Comparison of ENCODE assay signal across 11 cellular contexts in the genomic region with DNA sequence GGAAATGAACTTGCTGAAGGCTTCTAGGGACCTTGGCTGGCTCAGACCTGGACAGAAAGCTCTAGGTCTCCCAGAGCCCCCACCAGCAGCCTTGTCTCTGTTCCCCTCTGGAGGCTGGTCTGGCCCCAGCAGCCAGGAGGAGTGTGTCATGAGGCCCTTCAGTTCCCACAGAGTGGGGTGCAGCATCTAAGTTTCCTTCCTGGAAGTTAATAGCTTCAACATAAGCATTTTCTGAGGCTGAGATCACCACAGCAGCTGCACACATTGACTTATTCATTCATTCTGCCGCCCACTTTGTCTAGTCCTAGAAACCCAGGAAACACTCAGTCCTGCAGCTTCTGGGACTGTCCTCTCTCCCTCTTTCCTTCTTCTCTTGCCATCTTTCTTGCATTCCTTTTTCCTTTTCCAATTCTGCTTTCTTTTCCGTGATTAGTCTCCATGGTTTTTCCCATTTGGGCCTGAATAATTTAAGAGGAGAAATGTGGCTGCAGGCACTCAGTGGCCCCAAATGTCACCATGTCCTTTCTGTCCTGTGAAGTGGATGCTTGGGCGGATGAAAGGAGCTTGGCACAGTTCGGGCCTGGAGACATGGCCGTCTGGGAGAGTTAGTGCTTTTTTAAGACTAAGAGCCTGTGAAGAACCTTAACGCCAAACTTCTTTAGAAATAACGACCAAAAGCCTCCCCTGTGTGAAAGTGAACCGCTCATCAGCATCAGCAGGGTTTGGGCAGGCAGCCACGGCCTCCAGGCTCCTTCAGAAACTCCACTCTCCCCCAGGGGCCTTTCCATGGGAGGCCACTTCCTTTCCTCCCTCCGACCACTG. TPM values are rescaled to one million over a fixed set of nuclear protein-coding genes. Genes with fewer than 3 reads are reported as not detected.
DNase-seq lines count a peak whose midpoint lies in the region; ATAC-seq and TF ChIP-seq lines count a peak whose summit lies in the region.
"Had no signal": no experiment of that assay in that cellular context is flagged by ENCODE, and none has a peak within 500 bp of the region (broad histone marks: within the 10 kb centered on the region; RNA-seq: fewer than 3 reads in every experiment).

No MANE protein-coding gene starts in this region.

- ATAC-seq in left lung (peak; percentile 47), HG03439 (IDR thresholded peaks at IDR 0.05; ENCODE audit: unreplicated experiment) (no peak)

- no peaks in the 10 kb centered on the region for H3K9me3 ChIP-seq in left lung

- H3K4me1 ChIP-seq in left lung = peaks cover 0 to 17% of the 10 kb centered on the region in 2 donors

- H3K36me3 Mint-ChIP-seq in chondrocyte (ENCODE audit: low read depth) (no peaks in the 10 kb centered on the region), CD14-positive monocyte (no peaks in the 10 kb centered on the region)

- intact Hi-C loops in left lung (cut with DNase I) (no loop called here), CD14-positive monocyte (cut with micrococcal nuclease) (no loop called here)

- H3K4me1 Mint-ChIP-seq in chondrocyte (ENCODE audit: low read depth) (peaks cover 38% of the 10 kb centered on the region), CD14-positive monocyte (no peaks in the 10 kb centered on the region)

- H3K27me3 ChIP-seq in left lung = peaks cover 0 to 9% of the 10 kb centered on the region in 2 donors
- H3K27me3 ChIP-seq: cardiac muscle cell had no signal

- no peak for TF ChIP-seq CTCF in AG09309 (IDR thresholded peaks at IDR 0.05; ENCODE audit: control insufficient read depth, insufficient read depth, low read depth, low read length, missing control alignments)
- TF ChIP-seq CTCF in chondrocyte (IDR thresholded peaks at IDR 0.05) = no peak
- no peak for TF ChIP-seq CTCF in left lung (IDR thresholded peaks at IDR 0.05)
- TF ChIP-seq CTCF in CD14-positive monocyte (IDR thresholded peaks at IDR 0.05) = no peak

- H3K4me3 Mint-ChIP-seq in chondrocyte (ENCODE audit: unreplicated experiment) (peak overlapping the region; percentile 19), CD14-positive monocyte (no peak overlapping the region)
- H3K4me3 Mint-ChIP-seq: memory B cell had no signal

- peak overlapping the region; percentile 89 for H3K27ac Mint-ChIP-seq in chondrocyte (ENCODE audit: unreplicated experiment)
- peak overlapping the region in 1 of 7 donors; percentile 14 for H3K27ac Mint-ChIP-seq in CD14-positive monocyte
- H3K27ac Mint-ChIP-seq: memory B cell had no signal

- H3K9me3 Mint-ChIP-seq in chondrocyte (ENCODE audit: low read depth) (no peaks in the 10 kb centered on the region), CD14-positive monocyte (no peaks in the 10 kb centered on the region)
- H3K9me3 Mint-ChIP-seq: memory B cell had no signal

- H3K27me3 Mint-ChIP-seq in chondrocyte (ENCODE audit: low read depth) (peaks cover under 1% of the 10 kb centered on the region), CD14-positive monocyte (ENCODE audit: low read depth in 3 of 3) (peaks cover 0 to 2% (median 1%) of the 10 kb centered on the region in 3 donors)

- no peaks in the 10 kb centered on the region for H3K36me3 ChIP-seq in left lung
- H3K36me3 ChIP-seq: cardiac muscle cell had no signal

- H3K4me3 ChIP-seq in AG09309 (ENCODE audit: control insufficient read depth, low read depth, low read length) (no peak overlapping the region), left lung (no peak overlapping the region)
- H3K4me3 ChIP-seq: cardiac muscle cell had no signal

- no peak overlapping the region for H3K27ac ChIP-seq in left lung
- H3K27ac ChIP-seq: cardiac muscle cell had no signal

- DNase-seq in AG09309 (ENCODE audit: low read depth) = peak; percentile 76
- peak; percentile 81 for DNase-seq in HK-2 (ENCODE audit: unreplicated experiment)
- no peak for DNase-seq in chondrocyte (ENCODE audit: low spot score)
- peak in 1 of 2 donors; percentile 23 for DNase-seq in left lung
- no peak for DNase-seq in CD14-positive monocyte (ENCODE audit: low spot score)
- DNase-seq in T-helper 2 cell = no peak
- no peak for DNase-seq in globus pallidus (ENCODE audit: low spot score)
- DNase-seq: GDM1 had no signal

RNA-seq across cellular contexts. Expression of gene PCMTD2, which starts 31.0 kb away (rescaled TPM):
- total RNA-seq in chondrocyte = 31.5 to 48.2 TPM (median 38.1 TPM) in 3 replicates
- total RNA-seq in left lung = 10 to 100 TPM; 31.6 to 32.6 TPM
- polyA plus RNA-seq in CD14-positive monocyte = 10 to 100 TPM; 26.5 to 27.6 TPM

Comparison
In these comparisons a context has a peak if more than half of its experiments do, and no peak if none do; other contexts are left out.
1. DNase-seq: peak in AG09309 (single experiment) and HK-2 (single experiment); none in chondrocyte (single experiment), CD14-positive monocyte (single experiment), T-helper 2 cell (0 of 5) and globus pallidus (single experiment).